Comparison of ENCODE assay signal across 8 cellular contexts in the genomic region with DNA sequence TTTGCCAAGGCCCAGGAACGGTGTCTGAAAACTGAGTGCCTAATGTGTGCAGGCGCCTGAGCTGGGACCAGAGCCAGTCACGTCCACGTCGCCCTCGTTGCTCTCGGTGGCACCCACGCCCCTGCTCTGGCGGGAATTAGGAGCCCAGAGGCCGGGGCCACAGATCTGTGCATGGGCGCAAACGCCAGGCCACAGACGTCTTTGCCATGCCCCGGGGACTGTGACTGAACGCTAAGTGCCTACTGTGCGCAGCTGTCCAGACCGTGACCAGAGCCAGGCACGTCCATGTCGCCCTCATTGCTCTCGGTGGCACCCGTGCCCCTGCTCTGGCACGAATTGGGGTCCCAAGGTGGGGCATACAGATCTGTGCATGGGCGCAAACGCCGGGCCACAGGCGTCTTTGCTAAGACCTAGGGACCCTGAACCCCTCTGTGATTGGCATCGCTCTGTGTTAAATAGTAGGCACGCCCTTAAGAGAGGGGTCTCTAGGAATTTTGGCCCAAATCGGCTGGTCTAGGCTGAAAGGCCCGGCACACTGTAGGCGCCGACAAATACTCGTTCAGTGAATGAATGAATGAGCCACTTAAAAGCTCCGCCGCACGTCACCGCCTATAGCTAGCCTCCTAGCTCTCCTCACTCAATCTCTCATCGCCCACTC. TPM values are rescaled to one million over a fixed set of nuclear protein-coding genes. Genes with fewer than 3 reads are reported as not detected.
DNase-seq lines count a peak whose midpoint lies in the region; ATAC-seq and TF ChIP-seq lines count a peak whose summit lies in the region.

No MANE protein-coding gene starts in this region.

- TF ChIP-seq CTCF in adrenal gland (IDR thresholded peaks at IDR 0.05) (no peak), left lung (IDR thresholded peaks at IDR 0.05) (no peak), thyroid gland (IDR thresholded peaks at IDR 0.05) (no peak)

- H3K27ac ChIP-seq in adrenal gland (peak overlapping the region; percentile 70 to 95 (median 83)), left lung (peak overlapping the region; percentile 95), thyroid gland (peak overlapping the region; percentile 79 to 98 (median 95))

- H3K36me3 ChIP-seq in adrenal gland (replicated peaks in 1 of 2): no peaks in the 10 kb centered on the region
- H3K36me3 ChIP-seq in left lung: no peaks in the 10 kb centered on the region
- no peaks in the 10 kb centered on the region for H3K36me3 ChIP-seq in thyroid gland

- H3K4me3 ChIP-seq in adrenal gland (peak overlapping the region in 2 of 4 donors; percentile 62 to 100), left lung (peak overlapping the region; percentile 15 to 93), thyroid gland (replicated peaks in 1 of 3) (peak overlapping the region in 2 of 3 donors; percentile 94 to 95)

- WGBS in adrenal gland, 4 donors: 59 to 81% (median 72%) methylated on average over 10 to 38 of the region's 38 CpGs
- WGBS in thyroid gland, 2 donors: 76 to 100% methylated on average over 5 to 37 of the region's 38 CpGs

- ATAC-seq in left lung: no peak
- no peak for ATAC-seq in GM19463 (IDR thresholded peaks at IDR 0.05; ENCODE audit: unreplicated experiment)
- ATAC-seq in GM18868 (IDR thresholded peaks at IDR 0.05; ENCODE audit: unreplicated experiment): no peak

- intact Hi-C loops in adrenal gland (cut with DNase I): no loop called here
- intact Hi-C loops in left lung (cut with DNase I): no loop called here
- intact Hi-C loops in thyroid gland (cut with DNase I): loop anchor here (5.0 kb wide), 1 partner anchor 82 kb away; no protein-coding TSS in a partner anchor

- DNase-seq in activated T-cell treated with anti-CD3 and anti-CD28 coated beads for 48 hours (ENCODE audit: low read depth) (peak; percentile 11), activated T-cell treated with anti-CD3 and anti-CD28 coated beads for 4 hours (no peak), adrenal gland (peak in 5 of 7 donors; percentile 33 to 75 (median 47)), left lung (peak in 1 of 2 donors; percentile 49), thyroid gland (peak in 1 of 2 donors; percentile 31), NK-92 (lab: John Stamatoyannopoulos, UW; ENCODE audit: unreplicated experiment) (no peak)

- H3K27me3 ChIP-seq in adrenal gland (no peaks in the 10 kb centered on the region), left lung (no peaks in the 10 kb centered on the region), thyroid gland (no peaks in the 10 kb centered on the region)

- H3K9me3 ChIP-seq in adrenal gland (replicated peaks in 1 of 3): no peaks in the 10 kb centered on the region
- H3K9me3 ChIP-seq in left lung: no peaks in the 10 kb centered on the region
- H3K9me3 ChIP-seq in thyroid gland: no peaks in the 10 kb centered on the region

- no peak for TF ChIP-seq POLR2A in adrenal gland (IDR thresholded peaks at IDR 0.05)
- TF ChIP-seq POLR2A in thyroid gland (IDR thresholded peaks at IDR 0.05): no peak

- H3K4me1 ChIP-seq in adrenal gland (replicated peaks in 1 of 2): peaks cover 19 to 47% of the 10 kb centered on the region in 2 donors
- peaks cover 28 to 58% of the 10 kb centered on the region in 2 donors for H3K4me1 ChIP-seq in left lung
- peaks cover 41 to 62% of the 10 kb centered on the region in 2 donors for H3K4me1 ChIP-seq in thyroid gland

RNA-seq across cellular contexts. Expression of a gene that starts 0.8 kb away (rescaled TPM):
- total RNA-seq in adrenal gland (10 to 100 TPM; 12.0 to 34.3 (median 16.7) TPM), left lung (10 to 100 TPM; 26.7 to 27.8 TPM), thyroid gland (10 to 100 TPM in 3 of 4 donors, 1 to 10 TPM in 1; 9.3 to 21.4 (median 10.9) TPM)
- 10 to 100 TPM in 2 of 3 donors, 1 to 10 TPM in 1; 3.7 to 92.7 (median 31.9) TPM for polyA plus RNA-seq in adrenal gland

RNA-seq across cellular contexts. Expression of a gene that starts 9.1 kb away (rescaled TPM):
- total RNA-seq in adrenal gland (10 to 100 TPM; 52.7 to 94.1 (median 75.1) TPM), left lung (10 to 100 TPM; 81.6 to 98.1 TPM), thyroid gland (10 to 100 TPM; 32.5 to 86.4 (median 57.6) TPM)
- 10 to 100 TPM; 23.3 to 35.6 (median 27.3) TPM for polyA plus RNA-seq in adrenal gland

RNA-seq across cellular contexts. Expression of a gene that starts 59.4 kb away (rescaled TPM):
- under 1 TPM; 0.14 to 0.61 (median 0.29) TPM for total RNA-seq in adrenal gland
- under 1 TPM in 2 of 3 donors, not detected in 1; 0.07 to 0.16 TPM for polyA plus RNA-seq in adrenal gland
- total RNA-seq in left lung: under 1 TPM; 0.17 to 0.18 TPM
- total RNA-seq in thyroid gland: under 1 TPM; 0.11 to 0.88 (median 0.62) TPM

Comparison
In these comparisons a context has a peak if more than half of its experiments do, and no peak if none do; other contexts are left out.
1. DNase-seq: peak in activated T-cell treated with anti-CD3 and anti-CD28 coated beads for 48 hours (single experiment) and adrenal gland (5 of 7); none in activated T-cell treated with anti-CD3 and anti-CD28 coated beads for 4 hours (single experiment) and NK-92 (single experiment).
2. Peak in every context shown above with its lines, with median percentiles within 50 percentile points of each other: H3K27ac ChIP-seq.